ENCODE assay signal across 19 cellular contexts in the genomic region with DNA sequence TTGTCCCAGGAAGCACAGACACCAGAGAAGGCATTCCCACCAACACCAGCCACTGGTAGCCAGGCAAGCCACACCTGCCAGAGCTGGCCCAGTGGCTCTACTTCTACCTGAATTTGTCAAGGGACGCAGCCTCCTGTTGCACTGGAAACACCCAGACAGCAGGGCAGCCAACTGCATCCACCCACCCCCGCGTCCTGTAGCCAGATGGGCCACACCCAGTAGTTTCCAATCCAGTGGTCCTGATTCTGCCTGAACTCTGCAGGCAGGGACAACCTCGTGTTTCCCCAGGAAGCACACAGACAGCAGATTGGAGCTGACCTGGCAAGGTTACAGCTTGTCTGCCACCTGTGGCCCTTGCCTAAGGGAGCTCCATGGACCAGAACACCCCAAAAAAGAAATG. TPM values are rescaled to one million over a fixed set of nuclear protein-coding genes. Genes with fewer than 3 reads are reported as not detected.
"Had no signal": no experiment of that assay in that cellular context is flagged by ENCODE, and none has a peak within 500 bp of the region (broad histone marks: within the 10 kb centered on the region; RNA-seq: fewer than 3 reads in every experiment).

No MANE protein-coding gene starts in this region.

- DNase-seq: activated CD4-positive, alpha-beta T cell treated with anti-CD3 and anti-CD28 coated beads, Interleukin-2, amount 50 U/mL, for 48 hours; activated CD4-positive, CD25-positive, alpha-beta regulatory T cell treated with anti-CD3 and anti-CD28 coated beads, Interleukin-2, amount 50 U/mL, for 72 hours; activated CD8-positive, alpha-beta memory T cell treated with anti-CD3 and anti-CD28 coated beads, Interleukin-2, amount 10 ng/mL, durations not matched to agents 7 days and 5 days; activated effector memory CD4-positive, alpha-beta T cell treated with anti-CD3 and anti-CD28 coated beads, Interleukin-2, amount 50 U/mL, for 16 hours; activated naive CD8-positive, alpha-beta T cell treated with anti-CD3 and anti-CD28 coated beads for 36 hours; activated T-cell treated with anti-CD3 and anti-CD28 coated beads, Interleukin-2, amount 50 U/mL, for 24 hours; anterior cingulate cortex; cerebellar nuclear complex; effector memory CD8-positive, alpha-beta T cell; occipital lobe; right lobe of liver; stimulated activated CD4-positive, alpha-beta T cell treated with anti-CD3 and anti-CD28 coated beads, Interleukin-2, amount 100 ng/mL, for 24 hours; upper lobe of right lung had no signal

- H3K4me3 Mint-ChIP-seq: activated CD8-positive, alpha-beta memory T cell treated with anti-CD3 and anti-CD28 coated beads, Interleukin-2, amount 10 ng/mL, durations not matched to agents 7 days and 5 days; activated naive CD8-positive, alpha-beta T cell treated with anti-CD3 and anti-CD28 coated beads for 36 hours; activated T-cell treated with anti-CD3 and anti-CD28 coated beads, Interleukin-2, amount 50 U/mL, for 24 hours; dendritic cell treated with granulocyte-macrophage colony-stimulating factor and Interleukin-4, amounts not matched to agents 40 ng/mL and 50 ng/mL, for 4 days; effector memory CD8-positive, alpha-beta T cell; nephron; stimulated activated naive CD8-positive, alpha-beta T cell treated with anti-CD3 and anti-CD28 coated beads, Interleukin-15, Interleukin-2, amounts not matched to agents 100 ng/mL and 50 ng/mL, for 24 hours had no signal

- H3K4me3 ChIP-seq: right lobe of liver, upper lobe of right lung had no signal

- H3K27ac ChIP-seq: epithelial cell of prostate, right lobe of liver, upper lobe of right lung had no signal

- H3K9me3 ChIP-seq: right lobe of liver, upper lobe of right lung had no signal

- H3K4me1 Mint-ChIP-seq: activated CD8-positive, alpha-beta memory T cell treated with anti-CD3 and anti-CD28 coated beads, Interleukin-2, amount 10 ng/mL, durations not matched to agents 7 days and 5 days; activated naive CD8-positive, alpha-beta T cell treated with anti-CD3 and anti-CD28 coated beads for 36 hours; nephron had no signal

- H3K27me3 ChIP-seq: right lobe of liver, upper lobe of right lung had no signal

- H3K27ac Mint-ChIP-seq: activated CD8-positive, alpha-beta memory T cell treated with anti-CD3 and anti-CD28 coated beads, Interleukin-2, amount 10 ng/mL, durations not matched to agents 7 days and 5 days; activated naive CD8-positive, alpha-beta T cell treated with anti-CD3 and anti-CD28 coated beads for 36 hours; activated T-cell treated with anti-CD3 and anti-CD28 coated beads, Interleukin-2, amount 50 U/mL, for 24 hours; dendritic cell treated with granulocyte-macrophage colony-stimulating factor and Interleukin-4, amounts not matched to agents 40 ng/mL and 50 ng/mL, for 4 days; effector memory CD8-positive, alpha-beta T cell; nephron; stimulated activated naive CD8-positive, alpha-beta T cell treated with anti-CD3 and anti-CD28 coated beads, Interleukin-15, Interleukin-2, amounts not matched to agents 100 ng/mL and 50 ng/mL, for 24 hours had no signal

- H3K4me1 ChIP-seq: upper lobe of right lung had no signal

- ATAC-seq: activated CD8-positive, alpha-beta memory T cell treated with anti-CD3 and anti-CD28 coated beads, Interleukin-2, amount 10 ng/mL, durations not matched to agents 7 days and 5 days; effector memory CD8-positive, alpha-beta T cell; left lobe of liver had no signal

- H3K27me3 Mint-ChIP-seq: activated naive CD8-positive, alpha-beta T cell treated with anti-CD3 and anti-CD28 coated beads for 36 hours; activated T-cell treated with anti-CD3 and anti-CD28 coated beads, Interleukin-2, amount 50 U/mL, for 24 hours; dendritic cell treated with granulocyte-macrophage colony-stimulating factor and Interleukin-4, amounts not matched to agents 40 ng/mL and 50 ng/mL, for 4 days; effector memory CD8-positive, alpha-beta T cell; progenitor cell of endocrine pancreas; stimulated activated naive CD8-positive, alpha-beta T cell treated with anti-CD3 and anti-CD28 coated beads, Interleukin-15, Interleukin-2, amounts not matched to agents 100 ng/mL and 50 ng/mL, for 24 hours had no signal

- H3K36me3 ChIP-seq: right lobe of liver, upper lobe of right lung had no signal

RNA-seq across cellular contexts. Expression of a gene that starts 18.2 kb away (rescaled TPM):
- total RNA-seq: activated CD8-positive, alpha-beta memory T cell treated with anti-CD3 and anti-CD28 coated beads, Interleukin-2, amount 10 ng/mL, durations not matched to agents 7 days and 5 days had no signal
